23 cellular contexts compared by ENCODE assay signal in genomic region chr9:94706922-94707321, GRCh38.
"Had no signal": no experiment of that assay in that cellular context is flagged by ENCODE, and none has a peak within 500 bp of the region (broad histone marks: within the 10 kb centered on the region; RNA-seq: fewer than 3 reads in every experiment).

No MANE protein-coding gene starts in this region.

- H3K4me3 ChIP-seq: MG63, SJCRH30 had no signal

- ATAC-seq: Panc1, PC-3 had no signal

- DNase-seq: Karpas-422, KBM-7, MG63, NCI-H1092, NCI-H1105 treated with DMSO at 0.1 percent for 48 hours, NCI-H1417 treated with DMSO at 0.1 percent for 48 hours, NCI-H187, NCI-H2029, NCI-H2081 treated with DMSO at 0.1 percent for 48 hours, NCI-H2171, NCI-H226, NCI-H446, NCI-H510A, NCI-H524 treated with DMSO at 0.1 percent for 48 hours, NCI-H69, NCI-H774, PC-3, SHP77 treated with DMSO at 0.1 percent for 48 hours, SJCRH30 had no signal

- H3K27ac ChIP-seq: HL-60, RWPE1, SJCRH30 had no signal

- H3K27me3 ChIP-seq: MG63, SJCRH30 had no signal

- H3K9me3 ChIP-seq: MG63, SJCRH30 had no signal

- FAIRE-seq: HTR-8/SVneo had no signal

- H3K36me3 ChIP-seq: MG63, SJCRH30 had no signal
